In the genomic region with DNA sequence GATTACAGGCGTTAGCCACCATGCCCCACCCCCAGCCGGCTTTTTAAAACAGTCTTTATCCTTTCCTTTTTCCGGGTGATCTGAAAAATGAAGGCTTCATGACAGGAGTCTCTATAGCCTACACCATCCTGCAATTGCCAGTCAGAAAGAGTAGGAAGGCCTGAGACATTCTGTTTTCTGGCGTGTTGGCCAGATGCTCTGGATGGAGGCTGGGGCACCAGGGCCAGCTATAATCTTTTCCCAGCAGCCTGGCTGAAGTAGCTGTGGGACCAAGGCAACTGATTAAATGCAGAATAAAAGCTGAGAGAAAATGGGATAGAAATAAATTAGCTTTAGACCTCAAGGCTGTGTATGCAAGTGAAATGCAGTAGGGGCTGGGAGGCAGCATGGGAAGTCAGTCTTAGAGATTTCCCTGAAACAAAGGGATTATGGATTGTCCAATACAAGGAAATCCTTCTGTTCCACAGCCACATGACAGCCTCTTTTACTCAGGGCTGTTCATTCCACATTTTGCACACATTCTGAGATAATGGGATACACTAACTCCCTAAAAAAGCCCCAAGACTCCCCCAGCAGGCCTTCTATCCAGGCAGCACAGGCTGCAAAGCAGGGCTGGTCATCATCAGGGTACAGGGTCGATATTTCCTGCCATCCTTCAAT, we compare ENCODE assay signal across 13 cellular contexts.
"Had no signal": no experiment of that assay in that cellular context is flagged by ENCODE, and none has a peak within 500 bp of the region (broad histone marks: within the 10 kb centered on the region; RNA-seq: fewer than 3 reads in every experiment).

No MANE protein-coding gene starts in this region.

- H3K27me3 Mint-ChIP-seq: activated naive CD4-positive, alpha-beta T cell treated with anti-CD3 and anti-CD28 coated beads, Interleukin-2, amount 10 ng/mL, durations not matched to agents 7 days and 5 days; stimulated activated memory B cell treated with anti-CD40 and anti-IgM and Interleukin-4, amounts not matched to agents 10 μg/mL and 1 μg/mL and 100 μg/mL, for 72 hours had no signal

- H3K4me3 ChIP-seq: cardiac muscle cell, lower lobe of right lung, tibial artery had no signal

- H3K36me3 Mint-ChIP-seq: activated naive CD4-positive, alpha-beta T cell treated with anti-CD3 and anti-CD28 coated beads, Interleukin-2, amount 10 ng/mL, durations not matched to agents 7 days and 5 days had no signal

- H3K4me1 Mint-ChIP-seq: activated naive CD4-positive, alpha-beta T cell treated with anti-CD3 and anti-CD28 coated beads, Interleukin-2, amount 10 ng/mL, durations not matched to agents 7 days and 5 days; stimulated activated memory B cell treated with anti-CD40 and anti-IgM and Interleukin-4, amounts not matched to agents 10 μg/mL and 1 μg/mL and 100 μg/mL, for 72 hours had no signal

- H3K27ac Mint-ChIP-seq: activated naive CD4-positive, alpha-beta T cell treated with anti-CD3 and anti-CD28 coated beads, Interleukin-2, amount 10 ng/mL, durations not matched to agents 7 days and 5 days; activated T-helper 2 cell treated with anti-CD3 and anti-CD28 coated beads, Interferon-gamma antibody, Interleukin-2, Interleukin-4, amounts not matched to agents 10 μg/mL and 5 μg/mL and 100 μg/mL, durations not matched to agents 14 hours and 24 hours and 36 hours; mesothelial cell of epicardium; stimulated activated memory B cell treated with anti-CD40 and anti-IgM and Interleukin-4, amounts not matched to agents 10 μg/mL and 1 μg/mL and 100 μg/mL, for 72 hours; T-helper 2 cell treated with Interferon-gamma antibody and Interleukin-4, amounts not matched to agents 5 μg/mL and 100 μg/mL, for 36 hours had no signal

- H3K9me3 Mint-ChIP-seq: activated naive CD4-positive, alpha-beta T cell treated with anti-CD3 and anti-CD28 coated beads, Interleukin-2, amount 10 ng/mL, durations not matched to agents 7 days and 5 days had no signal

- H3K36me3 ChIP-seq: cardiac muscle cell, lower lobe of right lung, tibial artery had no signal

- H3K9me3 ChIP-seq: lower lobe of right lung, tibial artery had no signal

- DNase-seq: activated naive CD4-positive, alpha-beta T cell treated with anti-CD3 and anti-CD28 coated beads, Interleukin-2, amount 10 ng/mL, durations not matched to agents 7 days and 5 days; activated T-cell treated with anti-CD3 and anti-CD28 coated beads, Interleukin-2, amount 50 U/mL, for 1 hour; effector CD4-positive, alpha-beta T cell; left colon; lower lobe of right lung; stimulated activated CD4-positive, alpha-beta T cell treated with anti-CD3 and anti-CD28 coated beads, Interleukin-2, amount 100 ng/mL, for 48 hours; tibial artery had no signal

- H3K27me3 ChIP-seq: cardiac muscle cell, tibial artery had no signal

- H3K4me1 ChIP-seq: lower lobe of right lung, parathyroid adenoma had no signal

- H3K27ac ChIP-seq: cardiac muscle cell, lower lobe of right lung, parathyroid adenoma, tibial artery had no signal

- ATAC-seq: left colon; lower lobe of right lung; stimulated activated memory B cell treated with anti-CD40 and anti-IgM and Interleukin-4, amounts not matched to agents 10 μg/mL and 1 μg/mL and 100 μg/mL, for 72 hours had no signal

- H3K4me3 Mint-ChIP-seq: activated naive CD4-positive, alpha-beta T cell treated with anti-CD3 and anti-CD28 coated beads, Interleukin-2, amount 10 ng/mL, durations not matched to agents 7 days and 5 days; mesothelial cell of epicardium; stimulated activated memory B cell treated with anti-CD40 and anti-IgM and Interleukin-4, amounts not matched to agents 10 μg/mL and 1 μg/mL and 100 μg/mL, for 72 hours; T-helper 2 cell treated with Interferon-gamma antibody and Interleukin-4, amounts not matched to agents 5 μg/mL and 100 μg/mL, for 36 hours had no signal
